In the genomic region with DNA sequence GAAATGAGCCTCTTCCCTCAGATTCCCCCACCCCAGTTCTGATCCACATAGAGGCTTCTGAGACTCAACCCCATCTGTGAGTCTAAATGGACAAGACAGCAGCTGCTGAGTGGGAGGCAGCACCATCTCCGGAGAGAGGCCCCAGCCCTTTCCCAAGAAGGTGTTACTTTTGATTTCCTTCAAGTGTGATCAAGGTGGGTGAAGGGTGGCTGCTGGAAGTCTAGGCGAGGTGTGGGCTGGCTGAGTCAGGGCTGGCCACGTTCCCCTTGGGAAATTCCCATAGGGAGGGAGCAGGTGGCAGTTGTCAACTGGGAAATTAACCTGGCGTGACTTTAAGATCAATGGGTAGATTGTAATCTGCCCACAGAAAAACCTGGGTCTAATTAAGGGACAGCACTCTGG, we compare ENCODE assay signal across 9 cellular contexts.
A peak's percentile ranks its signal among the peaks of the same experiment; 100 is the strongest.
DNase-seq lines count a peak whose midpoint lies in the region; ATAC-seq and FAIRE-seq lines count a peak whose summit lies in the region.
"Had no signal": no experiment of that assay in that cellular context is flagged by ENCODE, and none has a peak within 500 bp of the region (broad histone marks: within the 10 kb centered on the region; RNA-seq: fewer than 3 reads in every experiment).

No MANE protein-coding gene starts in this region.

- no peaks in the 10 kb centered on the region for H3K79me1 ChIP-seq in neuronal stem cell (ENCODE audit: low read depth, low read length)

- peak overlapping the region; percentile 6 for H3K27ac Mint-ChIP-seq in activated CD8-positive, alpha-beta memory T cell treated with anti-CD3 and anti-CD28 coated beads, Interleukin-2, amount 10 ng/mL, durations not matched to agents 7 days and 5 days

- H3K27me3 Mint-ChIP-seq in activated CD8-positive, alpha-beta memory T cell treated with anti-CD3 and anti-CD28 coated beads, Interleukin-2, amount 10 ng/mL, durations not matched to agents 7 days and 5 days, result no peaks in the 10 kb centered on the region
- H3K27me3 Mint-ChIP-seq: T-cell had no signal

- CTCF ChIA-PET in activated CD8-positive, alpha-beta memory T cell treated with anti-CD3 and anti-CD28 coated beads, Interleukin-2, amount 10 ng/mL, durations not matched to agents 7 days and 5 days (lab: Charles Lee), result no interaction called here

- peak; percentile 53 for DNase-seq in activated CD8-positive, alpha-beta memory T cell treated with anti-CD3 and anti-CD28 coated beads, Interleukin-2, amount 10 ng/mL, durations not matched to agents 7 days and 5 days
- no peak for DNase-seq in neuronal stem cell (ENCODE audit: low spot score)
- DNase-seq in NCI-H1105 (lab: John Stamatoyannopoulos, UW), result no peak
- DNase-seq in substantia nigra (lab: John Stamatoyannopoulos, UW), result no peak
- no peak for DNase-seq in GM19239 (ENCODE audit: insufficient read length, low spot score)

- H2AK5ac ChIP-seq in neuronal stem cell (ENCODE audit: low read depth, low read length), result no peak overlapping the region

- no peak overlapping the region for H2BK5ac ChIP-seq in neuronal stem cell (ENCODE audit: low read length)

- H3K27me3 ChIP-seq in neuronal stem cell (ENCODE audit: control insufficient read depth in 3 of 3, insufficient read depth in 3 of 3, low read depth in 1 of 3, low read length in 3 of 3), result no peaks in the 10 kb centered on the region

- no peak overlapping the region for H4K91ac ChIP-seq in neuronal stem cell (ENCODE audit: low read depth, low read length, poor library complexity)

- H4K8ac ChIP-seq in neuronal stem cell (ENCODE audit: low read depth, low read length), result no peak overlapping the region

- no peak overlapping the region for H3K27ac ChIP-seq in neuronal stem cell (replicated peaks; ENCODE audit: low read length)
- H3K27ac ChIP-seq in substantia nigra (ENCODE audit: low read depth, low read length, poor library complexity, severe bottlenecking), result no peak overlapping the region

- no peak overlapping the region for H3K14ac ChIP-seq in neuronal stem cell (ENCODE audit: low read length)

- peak overlapping the region; percentile 73 for H2AFZ ChIP-seq in neuronal stem cell (ENCODE audit: low read length)

- H2BK120ac ChIP-seq in neuronal stem cell (ENCODE audit: low read depth, low read length), result no peak overlapping the region

- ATAC-seq in HG02943 (IDR thresholded peaks at IDR 0.05; ENCODE audit: low read depth, unreplicated experiment) (peak; percentile 24), GM19397 (IDR thresholded peaks at IDR 0.05; ENCODE audit: unreplicated experiment) (no peak)
- peak; percentile 64 for ATAC-seq in activated CD8-positive, alpha-beta memory T cell treated with anti-CD3 and anti-CD28 coated beads, Interleukin-2, amount 10 ng/mL, durations not matched to agents 7 days and 5 days

- H3K4me1 Mint-ChIP-seq in activated CD8-positive, alpha-beta memory T cell treated with anti-CD3 and anti-CD28 coated beads, Interleukin-2, amount 10 ng/mL, durations not matched to agents 7 days and 5 days, result peaks cover 29% of the 10 kb centered on the region

- peak overlapping the region; percentile 19 for H3K18ac ChIP-seq in neuronal stem cell (ENCODE audit: low read length)

- no peak overlapping the region for H3K9ac ChIP-seq in neuronal stem cell (ENCODE audit: low read depth, low read length, poor library complexity)

- H3K9me3 ChIP-seq in neuronal stem cell (replicated peaks in 1 of 2; ENCODE audit: control insufficient read depth in 2 of 2, insufficient read depth in 1 of 2, low read depth in 1 of 2, low read length in 2 of 2), result no peaks in the 10 kb centered on the region

- WGBS in neuronal stem cell (ENCODE audit: extremely low coverage in 2 of 2, insufficient read length in 2 of 2, insufficient replicate concordance in 1 of 2), 2 donors, result no CpG with 5 or more reads among the region's 4 CpGs

- H3K4me2 ChIP-seq in neuronal stem cell (ENCODE audit: insufficient read depth, low read length, poor library complexity, severe bottlenecking), result no peak overlapping the region

- H2BK12ac ChIP-seq in neuronal stem cell (ENCODE audit: low read length), result no peak overlapping the region

- H3K36me3 ChIP-seq in neuronal stem cell (replicated peaks in 1 of 2; ENCODE audit: control insufficient read depth in 2 of 2, insufficient read depth in 2 of 2, low read length in 2 of 2), result no peaks in the 10 kb centered on the region

- no peak overlapping the region for H3K4ac ChIP-seq in neuronal stem cell (ENCODE audit: low read length)

- no peak overlapping the region for H3K4me3 Mint-ChIP-seq in activated CD8-positive, alpha-beta memory T cell treated with anti-CD3 and anti-CD28 coated beads, Interleukin-2, amount 10 ng/mL, durations not matched to agents 7 days and 5 days

- no peak overlapping the region for H2BK15ac ChIP-seq in neuronal stem cell (ENCODE audit: low read length)

- H3K23ac ChIP-seq in neuronal stem cell (ENCODE audit: low read depth, low read length, poor library complexity), result no peak overlapping the region

- H3K4me1 ChIP-seq in neuronal stem cell (ENCODE audit: control insufficient read depth in 2 of 2, insufficient read depth in 1 of 2, low read depth in 1 of 2, low read length in 2 of 2), result peaks cover 0 to 11% of the 10 kb centered on the region in 2 donors

- no peaks in the 10 kb centered on the region for H3K9me3 Mint-ChIP-seq in activated CD8-positive, alpha-beta memory T cell treated with anti-CD3 and anti-CD28 coated beads, Interleukin-2, amount 10 ng/mL, durations not matched to agents 7 days and 5 days (ENCODE audit: low read depth)
- H3K9me3 Mint-ChIP-seq: T-cell had no signal

- no peak for FAIRE-seq in GM19239 (lab: Jason Lieb, UNC)

- H3K36me3 Mint-ChIP-seq in activated CD8-positive, alpha-beta memory T cell treated with anti-CD3 and anti-CD28 coated beads, Interleukin-2, amount 10 ng/mL, durations not matched to agents 7 days and 5 days, result peaks cover 3% of the 10 kb centered on the region
- H3K36me3 Mint-ChIP-seq: T-cell had no signal

- H3K4me3 ChIP-seq in GM08714 (ENCODE audit: low read length), result peak overlapping the region; percentile 45; the same call in 1 of the 2 replicates
- no peak overlapping the region for H3K4me3 ChIP-seq in neuronal stem cell (ENCODE audit: low read length in 2 of 2)
